ENCODE assay signal across 9 cellular contexts in the genomic region with DNA sequence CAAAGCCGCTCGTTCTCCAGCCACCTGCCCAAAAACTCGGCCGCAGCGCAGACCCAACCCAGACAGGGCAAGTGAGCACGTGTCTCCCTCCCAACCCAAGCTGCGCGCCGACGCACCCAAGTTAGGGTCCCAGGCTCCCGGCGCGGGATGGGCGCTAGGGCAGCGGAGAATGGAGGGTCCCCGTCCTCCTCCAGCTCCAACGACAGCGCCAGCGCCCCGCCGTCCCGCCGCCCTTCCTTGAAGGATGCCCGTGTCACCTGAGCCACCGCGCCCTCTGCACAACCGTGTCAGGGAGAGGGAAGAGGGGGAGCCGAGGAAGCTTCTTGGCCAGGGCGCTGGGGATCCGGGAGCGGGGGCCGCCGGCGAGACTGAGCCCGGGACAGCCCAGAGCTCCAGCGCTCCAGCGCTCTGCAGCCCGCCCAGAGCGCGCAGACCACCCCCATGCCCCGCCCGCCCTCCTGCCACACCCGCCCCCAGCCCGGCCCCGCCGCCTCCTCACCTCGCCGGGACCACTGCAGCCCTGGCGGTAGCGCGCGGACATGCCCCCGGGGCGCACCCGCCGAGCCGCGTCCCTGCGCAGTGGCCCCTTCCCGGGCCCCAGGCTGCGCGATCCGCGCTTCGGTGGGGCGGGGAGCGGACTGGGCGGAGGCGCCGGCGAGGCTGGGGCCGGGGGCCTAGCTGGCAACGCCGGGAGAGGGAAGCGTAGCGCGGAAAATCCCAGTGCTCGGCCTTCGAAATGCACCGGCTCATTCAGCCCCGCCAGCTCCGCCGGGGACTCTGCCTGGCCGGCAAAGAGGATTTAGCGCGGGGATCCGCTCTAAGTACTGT. TPM values are rescaled to one million over a fixed set of nuclear protein-coding genes. Genes with fewer than 3 reads are reported as not detected.
DNase-seq lines count a peak whose midpoint lies in the region; ATAC-seq and TF ChIP-seq lines count a peak whose summit lies in the region.
"Had no signal": no experiment of that assay in that cellular context is flagged by ENCODE, and none has a peak within 500 bp of the region (broad histone marks: within the 10 kb centered on the region; RNA-seq: fewer than 3 reads in every experiment).

A gene with protein sequence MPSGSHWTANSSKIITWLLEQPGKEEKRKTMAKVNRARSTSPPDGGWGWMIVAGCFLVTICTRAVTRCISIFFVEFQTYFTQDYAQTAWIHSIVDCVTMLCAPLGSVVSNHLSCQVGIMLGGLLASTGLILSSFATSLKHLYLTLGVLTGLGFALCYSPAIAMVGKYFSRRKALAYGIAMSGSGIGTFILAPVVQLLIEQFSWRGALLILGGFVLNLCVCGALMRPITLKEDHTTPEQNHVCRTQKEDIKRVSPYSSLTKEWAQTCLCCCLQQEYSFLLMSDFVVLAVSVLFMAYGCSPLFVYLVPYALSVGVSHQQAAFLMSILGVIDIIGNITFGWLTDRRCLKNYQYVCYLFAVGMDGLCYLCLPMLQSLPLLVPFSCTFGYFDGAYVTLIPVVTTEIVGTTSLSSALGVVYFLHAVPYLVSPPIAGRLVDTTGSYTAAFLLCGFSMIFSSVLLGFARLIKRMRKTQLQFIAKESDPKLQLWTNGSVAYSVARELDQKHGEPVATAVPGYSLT (minus strand): TSS at position 410 of the 828 bp plus-strand sequence. CDS start 73,016 bp downstream, outside the sequence.

- in situ Hi-C loops in brain microvascular endothelial cell (cut with HindIII; ENCODE audit: low pct_ligation_motif_present, low sequenced_read_pairs): no loop called here

- H3K4me1 ChIP-seq in subcutaneous abdominal adipose tissue (ENCODE audit: control insufficient read depth in 5 of 5, insufficient read depth in 5 of 5, low read length in 5 of 5) (peaks cover 0 to 12% (median 11%) of the 10 kb centered on the region in 5 donors), SJCRH30 (no peaks in the 10 kb centered on the region)

- H3K27ac ChIP-seq in brain microvascular endothelial cell: no peak within 1 kb of the TSS
- no peak within 1 kb of the TSS for H3K27ac ChIP-seq in subcutaneous abdominal adipose tissue (ENCODE audit: low read depth, low read length)
- H3K27ac ChIP-seq in SJCRH30: no peak within 1 kb of the TSS

- no peak for ATAC-seq in HG02870 (IDR thresholded peaks at IDR 0.05; ENCODE audit: unreplicated experiment)

- H3K4me3 ChIP-seq in brain microvascular endothelial cell (ENCODE audit: low read depth, low read length): peak within 1 kb of the TSS; percentile 62
- peak within 1 kb of the TSS; percentile 27 to 56 (median 44) for H3K4me3 ChIP-seq in subcutaneous abdominal adipose tissue (ENCODE audit: low read depth in 1 of 5, low read length in 5 of 5)
- H3K4me3 ChIP-seq in SJCRH30: no peak within 1 kb of the TSS

- H3K9me3 ChIP-seq in subcutaneous abdominal adipose tissue (ENCODE audit: control insufficient read depth in 5 of 5, low read length in 5 of 5) (no peaks in the 10 kb centered on the region), SJCRH30 (replicated peaks) (no peaks in the 10 kb centered on the region)

- TF ChIP-seq CTCF in brain microvascular endothelial cell (IDR thresholded peaks at IDR 0.05; ENCODE audit: low read depth, low read length, missing control alignments): no peak

- DNase-seq in DMS53 (lab: John Stamatoyannopoulos, UW): peak; percentile 44
- DNase-seq in DMS53 treated with DMSO at 0.1 percent for 48 hours (lab: John Stamatoyannopoulos, UW; ENCODE audit: unreplicated experiment): no peak
- no peak for DNase-seq in brain microvascular endothelial cell
- DNase-seq in kidney tubule cell (ENCODE audit: low spot score): peak; percentile 29
- no peak for DNase-seq in SJCRH30
- DNase-seq in T-helper 9 cell: no peak
- DNase-seq: activated T-cell treated with anti-CD3 and anti-CD28 coated beads, Interleukin-2, amount 50 U/mL, for 4 hours had no signal

- no peak within 1 kb of the TSS for H3K9ac ChIP-seq in subcutaneous abdominal adipose tissue (ENCODE audit: low read length in 5 of 5)

- no peaks in the 10 kb centered on the region for H3K27me3 ChIP-seq in brain microvascular endothelial cell (replicated peaks)
- peaks cover 12 to 33% (median 15%) of the 10 kb centered on the region in 5 donors for H3K27me3 ChIP-seq in subcutaneous abdominal adipose tissue (ENCODE audit: control insufficient read depth in 5 of 5, insufficient read depth in 4 of 5, low read length in 5 of 5)
- no peaks in the 10 kb centered on the region for H3K27me3 ChIP-seq in SJCRH30

- H3K36me3 ChIP-seq in brain microvascular endothelial cell (replicated peaks): no peaks in the 10 kb centered on the region
- H3K36me3 ChIP-seq in subcutaneous abdominal adipose tissue (ENCODE audit: control insufficient read depth in 5 of 5, insufficient read depth in 5 of 5, low read length in 5 of 5): no peaks in the 10 kb centered on the region
- H3K36me3 ChIP-seq in SJCRH30: no peaks in the 10 kb centered on the region

RNA-seq across cellular contexts. Expression of the gene that starts here (rescaled TPM):
- total RNA-seq in SJCRH30 (2014; rRNA removed; shearing (Covaris generic)): 0.15 and 0.18 TPM in 2 replicates
- total RNA-seq: activated T-cell treated with anti-CD3 and anti-CD28 coated beads, Interleukin-2, amount 50 U/mL, for 4 hours had no signal

Comparison
In these comparisons a context has a peak if more than half of its experiments do, and no peak if none do; other contexts are left out.
1. DNase-seq: peak in DMS53 (single experiment) and kidney tubule cell (single experiment); none in DMS53 treated with DMSO at 0.1 percent for 48 hours (single experiment), brain microvascular endothelial cell (single experiment), SJCRH30 (0 of 2) and T-helper 9 cell (single experiment).